ENCODE assay signal across 9 cellular contexts in genomic region chr19:15837399-15837731, GRCh38. TPM values are rescaled to one million over a fixed set of nuclear protein-coding genes. Genes with fewer than 3 reads are reported as not detected.
A peak's percentile ranks its signal among the peaks of the same experiment; 100 is the strongest.
DNase-seq lines count a peak whose midpoint lies in the region; ATAC-seq and TF ChIP-seq lines count a peak whose summit lies in the region.
"Not testable (repeated sequence)": the region's sequence is repeated elsewhere in the genome, so short reads cannot be mapped to it uniquely, and the experiment has no call there.
"Had no signal": no experiment of that assay in that cellular context is flagged by ENCODE, and none has a peak within 500 bp of the region (broad histone marks: within the 10 kb centered on the region; RNA-seq: fewer than 3 reads in every experiment).

No MANE protein-coding gene starts in this region.

- H3K36me3 ChIP-seq in Peyer's patch; duodenal mucosa (ENCODE audit: control insufficient read depth in 1 of 2, insufficient read depth in 2 of 2, low read length in 2 of 2); kidney epithelial cell (ENCODE audit: control insufficient read depth, insufficient read depth, low read length); psoas muscle (ENCODE audit: insufficient read depth in 1 of 2, low read depth in 1 of 2); upper lobe of left lung: not testable (repeated sequence)

- TF ChIP-seq CTCF in Peyer's patch (IDR thresholded peaks at IDR 0.05); kidney epithelial cell (IDR thresholded peaks at IDR 0.05; ENCODE audit: insufficient read depth, low read length, poor library complexity, severe bottlenecking); psoas muscle (IDR thresholded peaks at IDR 0.05); upper lobe of left lung (IDR thresholded peaks at IDR 0.05): not testable (repeated sequence)

- H3K4me3 ChIP-seq in Peyer's patch (peak overlapping the region; percentile 70 to 84 (median 80)), duodenal mucosa (ENCODE audit: low read depth in 1 of 2, low read length in 2 of 2) (peak overlapping the region; percentile 79 to 82), kidney epithelial cell (ENCODE audit: low read depth, low read length) (peak overlapping the region; percentile 81), psoas muscle (peak overlapping the region; percentile 76), upper lobe of left lung (peak overlapping the region in 3 of 4 donors; percentile 60 to 74 (median 61))

- WGBS in psoas muscle, 3 donors, result 0% methylated on average over 6 of the region's 6 CpGs
- WGBS in upper lobe of left lung, 2 donors, result 0 to 2% methylated on average over 6 of the region's 6 CpGs

- not testable (repeated sequence) for H3K27me3 ChIP-seq in Peyer's patch; duodenal mucosa (ENCODE audit: control insufficient read depth in 1 of 2, insufficient read depth in 2 of 2, low read length in 2 of 2); kidney epithelial cell (ENCODE audit: control insufficient read depth, insufficient read depth, low read length); psoas muscle (ENCODE audit: insufficient read depth in 3 of 3, low read length in 2 of 3); upper lobe of left lung

- DNase-seq in Daoy (ENCODE audit: low read depth) (peak; percentile 79), activated T-cell treated with anti-CD3 and anti-CD28 coated beads for 48 hours (ENCODE audit: low read depth) (peak; percentile 16), kidney epithelial cell (ENCODE audit: low read depth) (peak; percentile 38), psoas muscle (peak in 1 of 2 donors; percentile 53)
- DNase-seq in Peyer's patch, upper lobe of left lung: not testable (repeated sequence)

- H3K27ac ChIP-seq in Peyer's patch, result peak overlapping the region; percentile 95 to 99 (median 98)
- peak overlapping the region; percentile 99 for H3K27ac ChIP-seq in duodenal mucosa (ENCODE audit: low read depth, low read length)
- H3K27ac ChIP-seq in psoas muscle, result peak overlapping the region; percentile 82
- peak overlapping the region; percentile 96 to 99 (median 98) for H3K27ac ChIP-seq in upper lobe of left lung

- peak overlapping the region in 1 of 2 donors; percentile 25 for H3K9ac ChIP-seq in duodenal mucosa (ENCODE audit: low read depth in 1 of 2, low read length in 2 of 2)

- not testable (repeated sequence) for TF ChIP-seq EP300 in upper lobe of left lung (IDR thresholded peaks at IDR 0.05)

- ATAC-seq in HG03064 (IDR thresholded peaks at IDR 0.05; ENCODE audit: low read depth, unreplicated experiment), result peak; percentile 28
- ATAC-seq in psoas muscle, result peak; percentile 23 to 40 (median 33)
- ATAC-seq in upper lobe of left lung (ENCODE audit: low FRiP score in 2 of 2), result peak; percentile 47 to 68

- not testable (repeated sequence) for H3K9me3 ChIP-seq in Peyer's patch; duodenal mucosa (ENCODE audit: control insufficient read depth in 1 of 2, low read length in 2 of 2); psoas muscle; upper lobe of left lung

- H3K4me1 ChIP-seq in Peyer's patch; duodenal mucosa (ENCODE audit: control insufficient read depth in 1 of 2, insufficient read depth in 2 of 2, low read length in 2 of 2); psoas muscle: not testable (repeated sequence)
- H3K4me1 ChIP-seq in upper lobe of left lung, result peaks cover 8 to 16% (median 9%) of the 10 kb centered on the region in 4 donors

- intact Hi-C loops in psoas muscle (cut with DNase I), result not testable (repeated sequence)

- peak; percentile 39 to 51 for TF ChIP-seq POLR2A in Peyer's patch (IDR thresholded peaks at IDR 0.05)
- not testable (repeated sequence) for TF ChIP-seq POLR2A in upper lobe of left lung (IDR thresholded peaks at IDR 0.05)

RNA-seq across cellular contexts. Expression of gene OR10H1, which starts 21.9 kb away (rescaled TPM):
- total RNA-seq in Daoy (2014; rRNA removed; shearing (Covaris generic)), result not detected in 2 replicates
- not detected for total RNA-seq in Peyer's patch
- total RNA-seq in kidney epithelial cell, result not detected in 2 replicates
- total RNA-seq in psoas muscle, result not detected
- not detected for polyA plus RNA-seq in psoas muscle
- not detected for total RNA-seq in upper lobe of left lung

RNA-seq across cellular contexts. Expression of gene OR10H5, which starts 49.9 kb away (rescaled TPM):
- total RNA-seq in Daoy (2014; rRNA removed; shearing (Covaris generic)), result under 0.01 and 0.15 TPM in 2 replicates
- total RNA-seq in Peyer's patch (not detected), kidney epithelial cell (not detected in 2 replicates), psoas muscle (not detected), upper lobe of left lung (not detected)
- polyA plus RNA-seq in psoas muscle, result not detected
- total RNA-seq: T-helper 1 cell treated with Interleukin-12 subunit alpha and Interleukin-12 subunit beta and Interleukin-4 antibody, amounts not matched to agents 30 ng/mL and 1 ng/mL, for 36 hours had no signal
